21 cellular contexts compared by ENCODE assay signal in the genomic region with DNA sequence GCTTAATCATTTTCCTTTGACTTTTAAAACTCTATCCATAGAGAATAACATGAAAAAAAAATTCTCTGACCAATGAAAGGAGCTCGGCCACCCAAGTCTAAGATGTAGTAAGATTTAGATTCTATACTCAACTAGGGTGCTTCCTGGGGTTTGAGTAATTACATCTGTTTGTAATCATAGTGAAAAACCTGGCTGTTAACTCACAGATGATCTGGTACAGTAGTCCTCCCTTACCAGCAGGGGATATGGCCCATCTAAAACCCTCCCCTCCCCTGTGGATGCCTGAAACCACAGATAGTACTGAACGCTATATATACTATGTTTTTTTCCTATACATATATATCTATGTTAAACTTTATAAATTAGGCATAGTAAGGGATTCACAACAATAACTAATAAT.
A peak's percentile ranks its signal among the peaks of the same experiment; 100 is the strongest.
DNase-seq lines count a peak whose midpoint lies in the region; ATAC-seq, FAIRE-seq and TF ChIP-seq lines count a peak whose summit lies in the region.
"Had no signal": no experiment of that assay in that cellular context is flagged by ENCODE, and none has a peak within 500 bp of the region (broad histone marks: within the 10 kb centered on the region; RNA-seq: fewer than 3 reads in every experiment).

No MANE protein-coding gene starts in this region.

- no peak for FAIRE-seq in GM12891 (lab: Jason Lieb, UNC)

- peak overlapping the region; percentile 37 for H3K4me2 ChIP-seq in parathyroid adenoma (ENCODE audit: low read length)
- H3K4me2 ChIP-seq: GM23338 had no signal

- no peak overlapping the region for H3K27ac Mint-ChIP-seq in HFFc6
- H3K27ac Mint-ChIP-seq: dendritic cell treated with granulocyte-macrophage colony-stimulating factor and Interleukin-4, amounts not matched to agents 40 ng/mL and 50 ng/mL, for 4 days; GM23338; mesothelial cell of epicardium; T-cell had no signal

- H3K27me3 Mint-ChIP-seq in HFFc6 (ENCODE audit: insufficient read depth): no peaks in the 10 kb centered on the region; the same call in 1 of the 2 replicates
- H3K27me3 Mint-ChIP-seq: dendritic cell treated with granulocyte-macrophage colony-stimulating factor and Interleukin-4, amounts not matched to agents 40 ng/mL and 50 ng/mL, for 4 days; T-cell had no signal

- H3K4me3 ChIP-seq in AG10803 (ENCODE audit: low read length) (no peak overlapping the region), astrocyte of the cerebellum (ENCODE audit: low read depth, low read length) (no peak overlapping the region), parathyroid adenoma (ENCODE audit: low read depth, low read length) (no peak overlapping the region)
- H3K4me3 ChIP-seq: GM23338, heart right ventricle, upper lobe of right lung had no signal

- TF ChIP-seq CTCF in AG10803 (conservative IDR thresholded peaks at IDR 0.05; ENCODE audit: low read length) (peak; percentile 6; the same call in 1 of the 2 replicates), HFFc6 (IDR thresholded peaks at IDR 0.05) (peak; percentile 29; the same call in 1 of the 2 replicates), astrocyte of the cerebellum (IDR thresholded peaks at IDR 0.05; ENCODE audit: low read depth, low read length, missing control alignments) (peak; percentile 9), parathyroid adenoma (IDR thresholded peaks at IDR 0.05) (no peak)

- peaks cover 86% of the 10 kb centered on the region for H3K4me1 Mint-ChIP-seq in HFFc6 (ENCODE audit: low read depth)

- no peaks in the 10 kb centered on the region for H3K36me3 Mint-ChIP-seq in HFFc6 (ENCODE audit: low read depth)

- no peaks in the 10 kb centered on the region for H3K9me3 Mint-ChIP-seq in HFFc6
- H3K9me3 Mint-ChIP-seq: dendritic cell treated with granulocyte-macrophage colony-stimulating factor and Interleukin-4, amounts not matched to agents 40 ng/mL and 50 ng/mL, for 4 days; T-cell had no signal

- no peak for TF ChIP-seq POLR2A in GM12891 (IDR thresholded peaks at IDR 0.05; ENCODE audit: low read depth, low read length)

- peak overlapping the region; percentile 66 for H3K27ac ChIP-seq in parathyroid adenoma
- H3K27ac ChIP-seq: neutrophil, upper lobe of right lung, WERI-Rb-1 had no signal

- H3K27me3 ChIP-seq in parathyroid adenoma (ENCODE audit: control insufficient read depth, insufficient read depth, low read length): no peaks in the 10 kb centered on the region
- H3K27me3 ChIP-seq: heart right ventricle, neutrophil, upper lobe of right lung had no signal

- H3K4me1 ChIP-seq in parathyroid adenoma: peaks cover 35% of the 10 kb centered on the region

- no peak for DNase-seq in AG10803 (ENCODE audit: low read depth)
- no peak for DNase-seq in HFFc6
- DNase-seq in astrocyte of the cerebellum (ENCODE audit: low read depth): no peak
- no peak for DNase-seq in D341Med (ENCODE audit: low spot score)
- DNase-seq in GM12891 (ENCODE audit: insufficient read length, low spot score): no peak
- DNase-seq: activated effector memory CD4-positive, alpha-beta T cell treated with anti-CD3 and anti-CD28 coated beads, Interleukin-2, amount 50 U/mL, for 16 hours; Caco-2; heart right ventricle; islet precursor cell; NCI-H2081 treated with DMSO at 0.1 percent for 48 hours; stimulated activated CD4-positive, alpha-beta T cell treated with anti-CD3 and anti-CD28 coated beads, Interleukin-4, amount 100 ng/mL, for 4 hours; T-cell; upper lobe of right lung; WERI-Rb-1 had no signal

- no peak overlapping the region for H3K4me3 Mint-ChIP-seq in HFFc6
- H3K4me3 Mint-ChIP-seq: dendritic cell treated with granulocyte-macrophage colony-stimulating factor and Interleukin-4, amounts not matched to agents 40 ng/mL and 50 ng/mL, for 4 days; GM23338; mesothelial cell of epicardium; T-cell had no signal

- in situ Hi-C loops in astrocyte of the cerebellum (cut with HindIII; ENCODE audit: low sequenced_read_pairs): no loop called here

- no peak overlapping the region for H3K9ac ChIP-seq in parathyroid adenoma

- H3K79me2 ChIP-seq in parathyroid adenoma: peaks cover 17% of the 10 kb centered on the region

- ATAC-seq in GM18907 (IDR thresholded peaks at IDR 0.05; ENCODE audit: unreplicated experiment) (no peak), GM21825 (IDR thresholded peaks at IDR 0.05; ENCODE audit: unreplicated experiment) (no peak)
- ATAC-seq: GM23338, T-cell, upper lobe of right lung had no signal

- H3K36me3 ChIP-seq in parathyroid adenoma (ENCODE audit: control insufficient read depth, insufficient read depth, low read length): no peaks in the 10 kb centered on the region
- H3K36me3 ChIP-seq: neutrophil, upper lobe of right lung had no signal

- H3K9me3 ChIP-seq in parathyroid adenoma (ENCODE audit: control insufficient read depth, low read length): no peaks in the 10 kb centered on the region
- H3K9me3 ChIP-seq: Caco-2, heart right ventricle, neutrophil, upper lobe of right lung had no signal

- no peak overlapping the region for H2AFZ ChIP-seq in parathyroid adenoma
- H2AFZ ChIP-seq: GM23338 had no signal

TF ChIP-seq in GM12891, 5 proteins besides CTCF, POLR2A, EP300 and RAD21:
- no peak for TF ChIP-seq PAX5 (IDR thresholded peaks at IDR 0.05; ENCODE audit: insufficient read depth, low read length, severe bottlenecking)
- TF ChIP-seq POU2F2 (IDR thresholded peaks at IDR 0.05; ENCODE audit: low read depth, low read length): no peak
- no peak for TF ChIP-seq TAF1 (IDR thresholded peaks at IDR 0.05; ENCODE audit: low read depth, low read length)
- TF ChIP-seq POLR2AphosphoS5 (IDR thresholded peaks at IDR 0.05; ENCODE audit: low read depth, low read length): no peak
- no peak for TF ChIP-seq SPI1 (IDR thresholded peaks at IDR 0.05; ENCODE audit: low read depth, low read length)
